Comparison of ENCODE assay signal across 10 cellular contexts in genomic region chr10:90930971-90931841, GRCh38. TPM values are rescaled to one million over a fixed set of nuclear protein-coding genes. Genes with fewer than 3 reads are reported as not detected.
A peak's percentile ranks its signal among the peaks of the same experiment; 100 is the strongest.
DNase-seq lines count a peak whose midpoint lies in the region; ATAC-seq, FAIRE-seq and TF ChIP-seq lines count a peak whose summit lies in the region.
"Had no signal": no experiment of that assay in that cellular context is flagged by ENCODE, and none has a peak within 500 bp of the region (broad histone marks: within the 10 kb centered on the region; RNA-seq: fewer than 3 reads in every experiment).

No MANE protein-coding gene starts in this region.

- SMC1A ChIA-PET in GM12878 (lab: Charles Lee; ENCODE audit: uncharacterized antibody, unreplicated experiment), result interaction anchor here (1.3 kb wide), 1 partner anchor 59 kb away, joined by 3 read pairs; no protein-coding TSS in a partner anchor

- H3K9me3 Mint-ChIP-seq in HFFc6 (no peaks in the 10 kb centered on the region), T-cell (no peaks in the 10 kb centered on the region)

- no peak for TF ChIP-seq EP300 in GM12878 (IDR thresholded peaks at IDR 0.05; ENCODE audit: borderline replicate concordance in 1 of 2, control insufficient read depth in 1 of 2, low read depth in 2 of 2, low read length in 2 of 2)

- no TSS peak for BruUV-seq in GM12878 (replicated peaks; lab: Mats Ljungman, UMichigan)

- DNase-seq in HFFc6 (peak; percentile 91), GM12878 (ENCODE audit: low read depth, low spot score) (no peak), iPS-NIHi7 (ENCODE audit: extremely low spot score) (peak; percentile 70), thoracic aorta (ENCODE audit: low spot score) (no peak), DMS153 treated with DMSO at 0.1 percent for 48 hours (lab: John Stamatoyannopoulos, UW; ENCODE audit: unreplicated experiment) (no peak), NCI-H748 (lab: John Stamatoyannopoulos, UW; ENCODE audit: unreplicated experiment) (no peak), T-cell (no peak), NCI-H2081 treated with DMSO at 0.1 percent for 48 hours (lab: John Stamatoyannopoulos, UW) (no peak)
- DNase-seq: stimulated activated CD4-positive, alpha-beta T cell treated with anti-CD3 and anti-CD28 coated beads, Interleukin-15, amount 100 ng/mL, for 24 hours had no signal

- in situ Hi-C loops in GM12878 (cut with MboI), result no loop called here

- H3K4me2 ChIP-seq in GM12878 (ENCODE audit: control insufficient read depth, insufficient read depth), result no peak overlapping the region

- no peak for TF ChIP-seq POLR2A in GM12878 (IDR thresholded peaks at IDR 0.05; ENCODE audit: low read depth, low read length)

- CTCF ChIA-PET in GM12878 (lab: Yijun Ruan, JAX) (interaction anchor here (0.6 kb wide), 1 partner anchor 241 kb away, joined by 3 read pairs; no protein-coding TSS in a partner anchor), T-cell (lab: Charles Lee) (no interaction called here)

- POLR2A ChIA-PET in GM12878 (lab: Charles Lee), result no interaction called here
- POLR2A ChIA-PET in T-cell (lab: Charles Lee), result no interaction called here

- ATAC-seq in GM12878 (no peak), thoracic aorta (ENCODE audit: insufficient number of reproducible peaks, low FRiP score, low read depth) (peak; percentile 78), T-cell (replicated peaks in 1 of 4) (no peak)

- H4K20me1 ChIP-seq in GM12878 (ENCODE audit: control insufficient read depth, insufficient read depth), result no peaks in the 10 kb centered on the region

- 50% methylated on average over 6 of the region's 6 CpGs for WGBS in GM12878 (ENCODE audit: insufficient coverage, insufficient replicate concordance, low lambda C conversion rate, missing lambda C conversion rate)

- RAD21 ChIA-PET in GM12878 (lab: Charles Lee; ENCODE audit: unreplicated experiment), result no interaction called here

- no peaks in the 10 kb centered on the region; the same call in 1 of the 2 replicates for H3K27me3 Mint-ChIP-seq in HFFc6 (ENCODE audit: insufficient read depth)
- H3K27me3 Mint-ChIP-seq in T-cell, result peaks cover 10 to 17% of the 10 kb centered on the region in 2 donors

- H3K4me1 ChIP-seq in GM12878 (ENCODE audit: control insufficient read depth, insufficient read depth, low read length), result no peaks in the 10 kb centered on the region
- peaks cover 19 to 44% of the 10 kb centered on the region in 2 donors for H3K4me1 ChIP-seq in thoracic aorta (ENCODE audit: control insufficient read depth in 1 of 2, low read depth in 2 of 2)

- H3K4me3 Mint-ChIP-seq in HFFc6, result peak overlapping the region; percentile 78
- H3K4me3 Mint-ChIP-seq in T-cell, result no peak overlapping the region

- no peaks in the 10 kb centered on the region for H3K27me3 ChIP-seq in GM12878 (replicated peaks in 1 of 2; ENCODE audit: control insufficient read depth in 2 of 2, insufficient read depth in 2 of 2, low read length in 1 of 2)
- H3K27me3 ChIP-seq in thoracic aorta (replicated peaks; ENCODE audit: insufficient read depth), result no peaks in the 10 kb centered on the region

- peak overlapping the region; percentile 97 for H3K27ac Mint-ChIP-seq in HFFc6
- no peak overlapping the region for H3K27ac Mint-ChIP-seq in T-cell

- peak; percentile 41 for FAIRE-seq in GM12878 (lab: Jason Lieb, UNC)
- FAIRE-seq: GM19239 had no signal

- no peak overlapping the region for H3K4me3 ChIP-seq in GM12878
- no peak overlapping the region for H3K4me3 ChIP-seq in thoracic aorta

- H2AFZ ChIP-seq in GM12878 (ENCODE audit: control insufficient read depth, low read depth, low read length), result no peak overlapping the region; the same call in 1 of the 2 replicates

- no peaks in the 10 kb centered on the region for H3K79me2 ChIP-seq in GM12878 (ENCODE audit: control insufficient read depth, insufficient read depth, low read length)

- no peak overlapping the region for H3K9ac ChIP-seq in GM12878 (ENCODE audit: control insufficient read depth, insufficient read depth, low read length)

- H3K4me1 Mint-ChIP-seq in HFFc6 (ENCODE audit: low read depth) (peaks cover 80% of the 10 kb centered on the region), T-cell (no peaks in the 10 kb centered on the region)

- no peaks in the 10 kb centered on the region for H3K36me3 ChIP-seq in GM12878 (ENCODE audit: control insufficient read depth in 2 of 2, insufficient read depth in 2 of 2, low read length in 1 of 2)
- no peaks in the 10 kb centered on the region for H3K36me3 ChIP-seq in thoracic aorta

- no peaks in the 10 kb centered on the region for H3K9me3 ChIP-seq in GM12878 (replicated peaks; ENCODE audit: control insufficient read depth, insufficient read depth, low read length)
- no peaks in the 10 kb centered on the region for H3K9me3 ChIP-seq in thoracic aorta

- intact Hi-C loops in GM12878 (cut with micrococcal nuclease; ENCODE audit: unreplicated experiment), result no loop called here

- no peak for TF ChIP-seq RAD21 in GM12878 (IDR thresholded peaks at IDR 0.05; ENCODE audit: insufficient read depth, low read depth, low read length)

- TF ChIP-seq CTCF in HFFc6 (IDR thresholded peaks at IDR 0.05) (no peak), GM12878 (IDR thresholded peaks at IDR 0.05 in 2 of 3, conservative IDR thresholded peaks at IDR 0.05 in 1 of 3; ENCODE audit: control insufficient read depth in 2 of 3, extremely low read depth in 1 of 3, insufficient read depth in 1 of 3, low read depth in 3 of 3, low read length in 3 of 3) (no peak), thoracic aorta (IDR thresholded peaks at IDR 0.05) (no peak)

- H3K36me3 Mint-ChIP-seq in HFFc6 (ENCODE audit: low read depth), result no peaks in the 10 kb centered on the region
- no peaks in the 10 kb centered on the region for H3K36me3 Mint-ChIP-seq in T-cell

- H3K27ac ChIP-seq in GM12878 (ENCODE audit: control insufficient read depth, insufficient read depth), result no peak overlapping the region
- peak overlapping the region; percentile 82 to 85 for H3K27ac ChIP-seq in thoracic aorta

TF ChIP-seq in GM12878, 131 proteins besides CTCF, POLR2A, EP300 and RAD21 (continues in another document):
- TF ChIP-seq ZNF384 (IDR thresholded peaks at IDR 0.05; ENCODE audit: borderline replicate concordance, low read depth, low read length) (no peak), FOXK2 (IDR thresholded peaks at IDR 0.05) (no peak), PML (IDR thresholded peaks at IDR 0.05; ENCODE audit: low read length) (no peak), NRF1 (conservative IDR thresholded peaks at IDR 0.05; ENCODE audit: low read depth, low read length) (no peak), CBX5 (IDR thresholded peaks at IDR 0.05; ENCODE audit: low read depth) (no peak), ZNF217 (IDR thresholded peaks at IDR 0.05) (no peak), CEBPB (IDR thresholded peaks at IDR 0.05; ENCODE audit: borderline replicate concordance in 1 of 2, low read depth in 2 of 2, low read length in 2 of 2) (no peak), IKZF1 (conservative IDR thresholded peaks at IDR 0.05) (no peak)

RNA-seq across cellular contexts. Expression of gene ANKRD1, which starts 10.3 kb away (rescaled TPM):
- 10 to 100 TPM in 2 of 6 experiments, 1 to 10 TPM in 4; 4.9 to 15.8 (median 5.9) TPM for total RNA-seq in HFFc6 (2021; fragmentation: NEBNext Ultra II Directional; extraction: Animal tissue kit (Norgen Biotek cat#: 25700))
- not detected in 2 replicates for total RNA-seq in GM12878 (2013; cell fraction: nucleolus; rRNA removed)
- total RNA-seq in GM12878 (2014; rRNA removed) (not detected in 2 replicates), GM12878 (2014; rRNA removed; fragmentation: Illumina TruSeq; extraction: Trizol) (not detected in 2 replicates), GM12878 (2021) (not detected in 2 replicates), thoracic aorta (1 to 10 TPM; 2.8 to 6.6 TPM), T-cell (not detected)
- polyA plus RNA-seq in GM12878 (2011; ENCODE audit: low read depth), result not detected
- polyA plus RNA-seq in GM12878 (2011; rRNA removed) (not detected in 2 replicates), GM12878 (2014; fragmentation: Illumina TruSeq; extraction: Trizol) (0.11 TPM in 1 of 2 replicates, not detected in the other), GM12878 (2014; fragmentation: Nextera tagmentation; extraction: Ambion mirVana) (not detected), GM12878 (2014; rRNA removed) (not detected in 2 replicates), GM12878 (2016; fragmentation: Nextera tagmentation; extraction: Ambion mirVana) (not detected)
- 0.03 TPM in 1 of 2 replicates, not detected in the other for polyA plus RNA-seq in GM12878 (2011; cell fraction: cytosol; rRNA removed)
- polyA plus RNA-seq in GM12878 (2011; cell fraction: nucleus; rRNA removed), result 0.04 TPM in 1 of 2 replicates, not detected in the other
- polyA plus RNA-seq in GM12878 (2012), result not detected in 2 replicates
- polyA minus RNA-seq in GM12878 (2011; rRNA and poly(A)+ RNA removed), result not detected in 2 replicates
- polyA minus RNA-seq in GM12878 (2011; cell fraction: cytosol; rRNA and poly(A)+ RNA removed), result not detected in 2 replicates
- polyA minus RNA-seq in GM12878 (2011; cell fraction: nucleus; rRNA and poly(A)+ RNA removed), result not detected in 2 replicates

RNA-seq across cellular contexts. Expression of gene RPP30, which starts 59.4 kb away (rescaled TPM):
- total RNA-seq in HFFc6 (2021; fragmentation: NEBNext Ultra II Directional; extraction: Animal tissue kit (Norgen Biotek cat#: 25700)), result 10 to 100 TPM; 31.2 to 48.3 (median 42.4) TPM
- 47.7 and 48.2 TPM in 2 replicates for total RNA-seq in GM12878 (2013; cell fraction: nucleolus; rRNA removed)
- total RNA-seq in GM12878 (2014; rRNA removed) (70.7 and 78.9 TPM in 2 replicates), GM12878 (2014; rRNA removed; fragmentation: Illumina TruSeq; extraction: Trizol) (71.1 and 71.2 TPM in 2 replicates), GM12878 (2021) (48.0 and 51.4 TPM in 2 replicates), thoracic aorta (10 to 100 TPM; 19.0 to 33.7 TPM), T-cell (10 to 100 TPM; 24.8 to 33.7 (median 26.9) TPM)
- polyA plus RNA-seq in GM12878 (2011; ENCODE audit: low read depth), result 34.3 TPM
- polyA plus RNA-seq in GM12878 (2011; rRNA removed) (62.2 and 81.9 TPM in 2 replicates), GM12878 (2014; fragmentation: Illumina TruSeq; extraction: Trizol) (73.9 and 85.6 TPM in 2 replicates), GM12878 (2014; fragmentation: Nextera tagmentation; extraction: Ambion mirVana) (100 to 1,000 TPM; 178 to 208 TPM), GM12878 (2014; rRNA removed) (56.5 and 65.4 TPM in 2 replicates), GM12878 (2016; fragmentation: Nextera tagmentation; extraction: Ambion mirVana) (100 to 1,000 TPM; 127 to 129 TPM)
- polyA plus RNA-seq in GM12878 (2011; cell fraction: cytosol; rRNA removed), result 29.5 and 31.7 TPM in 2 replicates
- polyA plus RNA-seq in GM12878 (2011; cell fraction: nucleus; rRNA removed), result 43.1 and 45.5 TPM in 2 replicates
- polyA plus RNA-seq in GM12878 (2012), result 41.8 and 46.5 TPM in 2 replicates
- 41.0 and 47.5 TPM in 2 replicates for polyA minus RNA-seq in GM12878 (2011; rRNA and poly(A)+ RNA removed)
- polyA minus RNA-seq in GM12878 (2011; cell fraction: cytosol; rRNA and poly(A)+ RNA removed), result 16.3 and 19.8 TPM in 2 replicates
- polyA minus RNA-seq in GM12878 (2011; cell fraction: nucleus; rRNA and poly(A)+ RNA removed), result 16.0 and 22.0 TPM in 2 replicates

Comparison
In these comparisons a context has a peak if more than half of its experiments do, and no peak if none do; other contexts are left out.
1. DNase-seq: peak in HFFc6 (single experiment) and iPS-NIHi7 (single experiment); none in GM12878 (single experiment), thoracic aorta (single experiment), DMS153 treated with DMSO at 0.1 percent for 48 hours (single experiment), NCI-H748 (single experiment), T-cell (0 of 34) and NCI-H2081 treated with DMSO at 0.1 percent for 48 hours (single experiment).